Comparison of ENCODE assay signal across 8 cellular contexts in genomic region chr14:99628832-99629618, GRCh38. TPM values are rescaled to one million over a fixed set of nuclear protein-coding genes. Genes with fewer than 3 reads are reported as not detected.
A peak's percentile ranks its signal among the peaks of the same experiment; 100 is the strongest.
DNase-seq lines count a peak whose midpoint lies in the region; ATAC-seq and TF ChIP-seq lines count a peak whose summit lies in the region.

No MANE protein-coding gene starts in this region.

- peak; percentile 99 for TF ChIP-seq CTCF in AG09309 (IDR thresholded peaks at IDR 0.05; ENCODE audit: control insufficient read depth, insufficient read depth, low read depth, low read length, missing control alignments)
- TF ChIP-seq CTCF in Peyer's patch (IDR thresholded peaks at IDR 0.05) = peak; percentile 56 to 98 (median 94)
- TF ChIP-seq CTCF in neural cell (IDR thresholded peaks at IDR 0.05; ENCODE audit: poor library complexity, severe bottlenecking) = peak; percentile 81

- no peaks in the 10 kb centered on the region for H3K4me1 ChIP-seq in Peyer's patch

- H3K79me2 ChIP-seq in neural cell (replicated peaks; ENCODE audit: insufficient read depth, low read length) = no peaks in the 10 kb centered on the region

- no peaks in the 10 kb centered on the region for H3K36me3 Mint-ChIP-seq in activated T-cell treated with anti-CD3 and anti-CD28 coated beads, Interleukin-2, amount 50 U/mL, for 72 hours (ENCODE audit: insufficient read depth in 2 of 2)

- peaks cover 3% of the 10 kb centered on the region for H3K4me1 Mint-ChIP-seq in activated T-cell treated with anti-CD3 and anti-CD28 coated beads, Interleukin-2, amount 50 U/mL, for 72 hours (ENCODE audit: low read depth)

- H3F3A ChIP-seq in neural cell (ENCODE audit: insufficient read depth, low read length, poor library complexity, severe bottlenecking) = no peaks in the 10 kb centered on the region

- H3K27me3 ChIP-seq in Peyer's patch (no peaks in the 10 kb centered on the region), neural cell (ENCODE audit: insufficient read depth, low read depth, low read length) (no peaks in the 10 kb centered on the region)

- no peak overlapping the region for H3K9ac ChIP-seq in neural cell (ENCODE audit: low read length)

- no peak overlapping the region for H3K4me3 Mint-ChIP-seq in activated T-cell treated with anti-CD3 and anti-CD28 coated beads, Interleukin-2, amount 50 U/mL, for 72 hours

- no peak overlapping the region for H3K27ac Mint-ChIP-seq in activated T-cell treated with anti-CD3 and anti-CD28 coated beads, Interleukin-2, amount 50 U/mL, for 72 hours

- TF ChIP-seq POLR2A in Peyer's patch (IDR thresholded peaks at IDR 0.05) = no peak

- H3K9me3 Mint-ChIP-seq in activated T-cell treated with anti-CD3 and anti-CD28 coated beads, Interleukin-2, amount 50 U/mL, for 72 hours = no peaks in the 10 kb centered on the region

- no peak overlapping the region for H3K4me2 ChIP-seq in neural cell (ENCODE audit: low read length)

- no peak overlapping the region for H3K27ac ChIP-seq in Peyer's patch
- H3K27ac ChIP-seq in neural cell (ENCODE audit: low read length) = no peak overlapping the region
- H3K27ac ChIP-seq in substantia nigra (ENCODE audit: low read depth, low read length, poor library complexity, severe bottlenecking) = no peak overlapping the region

- no peak overlapping the region for H2AFZ ChIP-seq in neural cell (ENCODE audit: low read depth, low read length)

- H3K4me3 ChIP-seq in AG09309 (ENCODE audit: control insufficient read depth, low read depth, low read length) (no peak overlapping the region; the same call in 1 of the 2 replicates), Peyer's patch (no peak overlapping the region), neural cell (ENCODE audit: low read length) (no peak overlapping the region)
- no peak overlapping the region for H3K4me3 ChIP-seq in Jurkat, Clone E6-1 (ENCODE audit: low read length)

- peaks cover 14% of the 10 kb centered on the region for H3K27me3 Mint-ChIP-seq in activated T-cell treated with anti-CD3 and anti-CD28 coated beads, Interleukin-2, amount 50 U/mL, for 72 hours (ENCODE audit: low read depth)

- H4K20me1 ChIP-seq in neural cell (ENCODE audit: insufficient read depth) = no peaks in the 10 kb centered on the region

- H3K9me2 ChIP-seq in neural cell (ENCODE audit: insufficient read depth, low read length) = no peaks in the 10 kb centered on the region

- ATAC-seq in activated T-cell treated with anti-CD3 and anti-CD28 coated beads, Interleukin-2, amount 50 U/mL, for 72 hours (replicated peaks in 1 of 2) = peak; percentile 89

- no peak for TF ChIP-seq EP300 in neural cell (conservative IDR thresholded peaks at IDR 0.05; ENCODE audit: poor library complexity, severe bottlenecking)

- H3K36me3 ChIP-seq in Peyer's patch (no peaks in the 10 kb centered on the region), neural cell (ENCODE audit: insufficient read depth, low read length) (no peaks in the 10 kb centered on the region)

- peak; percentile 77 for TF ChIP-seq RAD21 in neural cell (conservative IDR thresholded peaks at IDR 0.05)

- H3K9me3 ChIP-seq in Peyer's patch (no peaks in the 10 kb centered on the region), neural cell (ENCODE audit: low read length) (no peaks in the 10 kb centered on the region)

- DNase-seq in AG09309 (ENCODE audit: low read depth) = no peak
- peak; percentile 75 for DNase-seq in GM19238 (ENCODE audit: insufficient read length, low spot score)
- peak; percentile 15 for DNase-seq in Jurkat, Clone E6-1 (ENCODE audit: low read depth, low spot score)
- peak; percentile 44 to 87 (median 86) for DNase-seq in Peyer's patch
- DNase-seq in activated T-cell treated with anti-CD3 and anti-CD28 coated beads, Interleukin-2, amount 50 U/mL, for 72 hours = peak; percentile 69 to 77
- DNase-seq in fibroblast of peridontal ligament (ENCODE audit: extremely low read depth) = peak; percentile 51
- peak; percentile 11 to 87 (median 63) for DNase-seq in substantia nigra (lab: John Stamatoyannopoulos, UW)

TF ChIP-seq in neural cell, 6 proteins besides CTCF, POLR2A, EP300 and RAD21:
- TF ChIP-seq SMC3 (conservative IDR thresholded peaks at IDR 0.05; ENCODE audit: poor library complexity) (peak; percentile 75), TAF1 (IDR thresholded peaks at IDR 0.05; ENCODE audit: low read depth) (no peak)

RNA-seq across cellular contexts. Expression of gene HHIPL1, which starts 15.9 kb away (rescaled TPM):
- polyA plus RNA-seq in Jurkat, Clone E6-1 (2012; ENCODE audit: insufficient read depth, insufficient read length) = not detected
- total RNA-seq in Peyer's patch = 1 to 10 TPM in 2 of 4 donors, under 1 TPM in 2; 0.88 to 2.5 (median 1.0) TPM
- under 1 TPM; 0.39 to 0.58 TPM for total RNA-seq in activated T-cell treated with anti-CD3 and anti-CD28 coated beads, Interleukin-2, amount 50 U/mL, for 72 hours
- polyA plus RNA-seq in neural cell = 0.04 and 0.47 TPM in 2 replicates
- polyA minus RNA-seq in neural cell = 0.93 and 1.2 TPM in 2 replicates

RNA-seq across cellular contexts. Expression of gene CCDC85C, which starts 25.0 kb away (rescaled TPM):
- 24.5 TPM for polyA plus RNA-seq in Jurkat, Clone E6-1 (2012; ENCODE audit: insufficient read depth, insufficient read length)
- 10 to 100 TPM; 19.8 to 98.1 (median 78.8) TPM for total RNA-seq in Peyer's patch
- 10 to 100 TPM; 10.1 to 11.3 TPM for total RNA-seq in activated T-cell treated with anti-CD3 and anti-CD28 coated beads, Interleukin-2, amount 50 U/mL, for 72 hours
- 24.8 and 25.5 TPM in 2 replicates for polyA plus RNA-seq in neural cell
- 34.8 and 37.5 TPM in 2 replicates for polyA minus RNA-seq in neural cell

RNA-seq across cellular contexts. Expression of gene CYP46A1, which starts 55.1 kb away (rescaled TPM):
- 0.57 TPM for polyA plus RNA-seq in Jurkat, Clone E6-1 (2012; ENCODE audit: insufficient read depth, insufficient read length)
- 1 to 10 TPM in 1 of 4 donors, under 1 TPM in 1, not detected in 2; 0.13 to 2.5 TPM for total RNA-seq in Peyer's patch
- total RNA-seq in activated T-cell treated with anti-CD3 and anti-CD28 coated beads, Interleukin-2, amount 50 U/mL, for 72 hours = under 1 TPM; 0.09 to 0.10 TPM
- polyA plus RNA-seq in neural cell = 5.4 and 15.1 TPM in 2 replicates
- polyA minus RNA-seq in neural cell = 6.0 and 7.5 TPM in 2 replicates
